Comparison of ENCODE assay signal across 1 cellular context in the genomic region with DNA sequence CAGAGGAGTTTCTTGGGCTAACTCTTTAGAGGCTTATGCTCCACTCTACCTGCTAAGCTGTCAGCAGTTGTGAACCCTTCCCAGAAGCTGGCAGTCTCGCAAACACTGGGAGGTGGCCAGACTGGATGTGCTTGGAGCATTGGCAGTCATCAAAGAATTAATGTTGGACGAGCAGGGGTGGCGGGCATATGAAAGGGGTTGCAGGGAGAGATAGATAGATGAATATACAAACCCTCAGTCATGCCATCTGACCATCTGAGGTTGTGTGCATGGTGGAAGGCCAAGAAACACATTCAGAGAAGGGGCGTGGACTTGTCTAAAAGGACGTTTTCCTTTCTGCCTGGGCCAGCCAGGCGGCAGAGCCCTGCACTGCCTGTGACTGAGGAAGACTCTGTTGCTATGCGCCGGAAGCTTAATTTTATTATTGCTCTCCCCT.
TF ChIP-seq lines count a peak whose summit lies in the region.

No MANE protein-coding gene starts in this region.

TF ChIP-seq in H1, 55 proteins besides CTCF, POLR2A, EP300 and RAD21 (continued from another document):
- TF ChIP-seq EGR1 (IDR thresholded peaks at IDR 0.05; ENCODE audit: borderline replicate concordance, low read depth, low read length) (no peak), GABPA (IDR thresholded peaks at IDR 0.05; ENCODE audit: borderline replicate concordance, insufficient read depth, low read length) (no peak), ASH2L (IDR thresholded peaks at IDR 0.05; ENCODE audit: low read length) (no peak), RFX5 (IDR thresholded peaks at IDR 0.05; ENCODE audit: borderline replicate concordance, low read depth, low read length) (no peak), RNF2 (IDR thresholded peaks at IDR 0.05; ENCODE audit: borderline replicate concordance, low read depth, low read length, missing control alignments, poor library complexity, severe bottlenecking) (no peak), CBX8 (IDR thresholded peaks at IDR 0.05; ENCODE audit: borderline replicate concordance, low read depth, low read length) (no peak), SIRT6 (IDR thresholded peaks at IDR 0.05; ENCODE audit: low read length) (no peak), GTF2F1 (IDR thresholded peaks at IDR 0.05; ENCODE audit: borderline replicate concordance, low read depth, low read length) (no peak), ZNF274 (IDR thresholded peaks at IDR 0.05; ENCODE audit: borderline replicate concordance, extremely low read depth, low read length) (no peak), CEBPB (IDR thresholded peaks at IDR 0.05; ENCODE audit: low read depth, low read length) (no peak), BACH1 (IDR thresholded peaks at IDR 0.05; ENCODE audit: low read length) (no peak), SIX5 (IDR thresholded peaks at IDR 0.05; ENCODE audit: low read depth, low read length) (no peak)
- TF ChIP-seq, protein P1, sequence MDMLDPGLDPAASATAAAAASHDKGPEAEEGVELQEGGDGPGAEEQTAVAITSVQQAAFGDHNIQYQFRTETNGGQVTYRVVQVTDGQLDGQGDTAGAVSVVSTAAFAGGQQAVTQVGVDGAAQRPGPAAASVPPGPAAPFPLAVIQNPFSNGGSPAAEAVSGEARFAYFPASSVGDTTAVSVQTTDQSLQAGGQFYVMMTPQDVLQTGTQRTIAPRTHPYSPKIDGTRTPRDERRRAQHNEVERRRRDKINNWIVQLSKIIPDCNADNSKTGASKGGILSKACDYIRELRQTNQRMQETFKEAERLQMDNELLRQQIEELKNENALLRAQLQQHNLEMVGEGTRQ (IDR thresholded peaks at IDR 0.05; ENCODE audit: low read length): no peak
- TF ChIP-seq, protein P2, sequence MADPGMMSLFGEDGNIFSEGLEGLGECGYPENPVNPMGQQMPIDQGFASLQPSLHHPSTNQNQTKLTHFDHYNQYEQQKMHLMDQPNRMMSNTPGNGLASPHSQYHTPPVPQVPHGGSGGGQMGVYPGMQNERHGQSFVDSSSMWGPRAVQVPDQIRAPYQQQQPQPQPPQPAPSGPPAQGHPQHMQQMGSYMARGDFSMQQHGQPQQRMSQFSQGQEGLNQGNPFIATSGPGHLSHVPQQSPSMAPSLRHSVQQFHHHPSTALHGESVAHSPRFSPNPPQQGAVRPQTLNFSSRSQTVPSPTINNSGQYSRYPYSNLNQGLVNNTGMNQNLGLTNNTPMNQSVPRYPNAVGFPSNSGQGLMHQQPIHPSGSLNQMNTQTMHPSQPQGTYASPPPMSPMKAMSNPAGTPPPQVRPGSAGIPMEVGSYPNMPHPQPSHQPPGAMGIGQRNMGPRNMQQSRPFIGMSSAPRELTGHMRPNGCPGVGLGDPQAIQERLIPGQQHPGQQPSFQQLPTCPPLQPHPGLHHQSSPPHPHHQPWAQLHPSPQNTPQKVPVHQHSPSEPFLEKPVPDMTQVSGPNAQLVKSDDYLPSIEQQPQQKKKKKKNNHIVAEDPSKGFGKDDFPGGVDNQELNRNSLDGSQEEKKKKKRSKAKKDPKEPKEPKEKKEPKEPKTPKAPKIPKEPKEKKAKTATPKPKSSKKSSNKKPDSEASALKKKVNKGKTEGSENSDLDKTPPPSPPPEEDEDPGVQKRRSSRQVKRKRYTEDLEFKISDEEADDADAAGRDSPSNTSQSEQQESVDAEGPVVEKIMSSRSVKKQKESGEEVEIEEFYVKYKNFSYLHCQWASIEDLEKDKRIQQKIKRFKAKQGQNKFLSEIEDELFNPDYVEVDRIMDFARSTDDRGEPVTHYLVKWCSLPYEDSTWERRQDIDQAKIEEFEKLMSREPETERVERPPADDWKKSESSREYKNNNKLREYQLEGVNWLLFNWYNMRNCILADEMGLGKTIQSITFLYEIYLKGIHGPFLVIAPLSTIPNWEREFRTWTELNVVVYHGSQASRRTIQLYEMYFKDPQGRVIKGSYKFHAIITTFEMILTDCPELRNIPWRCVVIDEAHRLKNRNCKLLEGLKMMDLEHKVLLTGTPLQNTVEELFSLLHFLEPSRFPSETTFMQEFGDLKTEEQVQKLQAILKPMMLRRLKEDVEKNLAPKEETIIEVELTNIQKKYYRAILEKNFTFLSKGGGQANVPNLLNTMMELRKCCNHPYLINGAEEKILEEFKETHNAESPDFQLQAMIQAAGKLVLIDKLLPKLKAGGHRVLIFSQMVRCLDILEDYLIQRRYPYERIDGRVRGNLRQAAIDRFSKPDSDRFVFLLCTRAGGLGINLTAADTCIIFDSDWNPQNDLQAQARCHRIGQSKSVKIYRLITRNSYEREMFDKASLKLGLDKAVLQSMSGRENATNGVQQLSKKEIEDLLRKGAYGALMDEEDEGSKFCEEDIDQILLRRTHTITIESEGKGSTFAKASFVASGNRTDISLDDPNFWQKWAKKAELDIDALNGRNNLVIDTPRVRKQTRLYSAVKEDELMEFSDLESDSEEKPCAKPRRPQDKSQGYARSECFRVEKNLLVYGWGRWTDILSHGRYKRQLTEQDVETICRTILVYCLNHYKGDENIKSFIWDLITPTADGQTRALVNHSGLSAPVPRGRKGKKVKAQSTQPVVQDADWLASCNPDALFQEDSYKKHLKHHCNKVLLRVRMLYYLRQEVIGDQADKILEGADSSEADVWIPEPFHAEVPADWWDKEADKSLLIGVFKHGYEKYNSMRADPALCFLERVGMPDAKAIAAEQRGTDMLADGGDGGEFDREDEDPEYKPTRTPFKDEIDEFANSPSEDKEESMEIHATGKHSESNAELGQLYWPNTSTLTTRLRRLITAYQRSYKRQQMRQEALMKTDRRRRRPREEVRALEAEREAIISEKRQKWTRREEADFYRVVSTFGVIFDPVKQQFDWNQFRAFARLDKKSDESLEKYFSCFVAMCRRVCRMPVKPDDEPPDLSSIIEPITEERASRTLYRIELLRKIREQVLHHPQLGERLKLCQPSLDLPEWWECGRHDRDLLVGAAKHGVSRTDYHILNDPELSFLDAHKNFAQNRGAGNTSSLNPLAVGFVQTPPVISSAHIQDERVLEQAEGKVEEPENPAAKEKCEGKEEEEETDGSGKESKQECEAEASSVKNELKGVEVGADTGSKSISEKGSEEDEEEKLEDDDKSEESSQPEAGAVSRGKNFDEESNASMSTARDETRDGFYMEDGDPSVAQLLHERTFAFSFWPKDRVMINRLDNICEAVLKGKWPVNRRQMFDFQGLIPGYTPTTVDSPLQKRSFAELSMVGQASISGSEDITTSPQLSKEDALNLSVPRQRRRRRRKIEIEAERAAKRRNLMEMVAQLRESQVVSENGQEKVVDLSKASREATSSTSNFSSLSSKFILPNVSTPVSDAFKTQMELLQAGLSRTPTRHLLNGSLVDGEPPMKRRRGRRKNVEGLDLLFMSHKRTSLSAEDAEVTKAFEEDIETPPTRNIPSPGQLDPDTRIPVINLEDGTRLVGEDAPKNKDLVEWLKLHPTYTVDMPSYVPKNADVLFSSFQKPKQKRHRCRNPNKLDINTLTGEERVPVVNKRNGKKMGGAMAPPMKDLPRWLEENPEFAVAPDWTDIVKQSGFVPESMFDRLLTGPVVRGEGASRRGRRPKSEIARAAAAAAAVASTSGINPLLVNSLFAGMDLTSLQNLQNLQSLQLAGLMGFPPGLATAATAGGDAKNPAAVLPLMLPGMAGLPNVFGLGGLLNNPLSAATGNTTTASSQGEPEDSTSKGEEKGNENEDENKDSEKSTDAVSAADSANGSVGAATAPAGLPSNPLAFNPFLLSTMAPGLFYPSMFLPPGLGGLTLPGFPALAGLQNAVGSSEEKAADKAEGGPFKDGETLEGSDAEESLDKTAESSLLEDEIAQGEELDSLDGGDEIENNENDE (IDR thresholded peaks at IDR 0.05; ENCODE audit: insufficient replicate concordance, low read length): no peak
- TF ChIP-seq, protein P3, sequence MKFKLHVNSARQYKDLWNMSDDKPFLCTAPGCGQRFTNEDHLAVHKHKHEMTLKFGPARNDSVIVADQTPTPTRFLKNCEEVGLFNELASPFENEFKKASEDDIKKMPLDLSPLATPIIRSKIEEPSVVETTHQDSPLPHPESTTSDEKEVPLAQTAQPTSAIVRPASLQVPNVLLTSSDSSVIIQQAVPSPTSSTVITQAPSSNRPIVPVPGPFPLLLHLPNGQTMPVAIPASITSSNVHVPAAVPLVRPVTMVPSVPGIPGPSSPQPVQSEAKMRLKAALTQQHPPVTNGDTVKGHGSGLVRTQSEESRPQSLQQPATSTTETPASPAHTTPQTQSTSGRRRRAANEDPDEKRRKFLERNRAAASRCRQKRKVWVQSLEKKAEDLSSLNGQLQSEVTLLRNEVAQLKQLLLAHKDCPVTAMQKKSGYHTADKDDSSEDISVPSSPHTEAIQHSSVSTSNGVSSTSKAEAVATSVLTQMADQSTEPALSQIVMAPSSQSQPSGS (IDR thresholded peaks at IDR 0.05; ENCODE audit: low read length): no peak
- TF ChIP-seq, protein P4, sequence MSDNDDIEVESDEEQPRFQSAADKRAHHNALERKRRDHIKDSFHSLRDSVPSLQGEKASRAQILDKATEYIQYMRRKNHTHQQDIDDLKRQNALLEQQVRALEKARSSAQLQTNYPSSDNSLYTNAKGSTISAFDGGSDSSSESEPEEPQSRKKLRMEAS (IDR thresholded peaks at IDR 0.05): no peak
TF ChIP-seq in H1: peak in this region for 0.
